ENCODE assay signal across 9 cellular contexts in genomic region chr1:154546264-154547043, GRCh38. TPM values are rescaled to one million over a fixed set of nuclear protein-coding genes. Genes with fewer than 3 reads are reported as not detected.
DNase-seq lines count a peak whose midpoint lies in the region; ATAC-seq, FAIRE-seq and TF ChIP-seq lines count a peak whose summit lies in the region.
"Had no signal": no experiment of that assay in that cellular context is flagged by ENCODE, and none has a peak within 500 bp of the region (broad histone marks: within the 10 kb centered on the region; RNA-seq: fewer than 3 reads in every experiment).

No MANE protein-coding gene starts in this region.

- H3K4me1 ChIP-seq in PC-9 (replicated peaks; ENCODE audit: insufficient read depth) = no peaks in the 10 kb centered on the region

- H3K79me2 ChIP-seq in PC-9 (ENCODE audit: low read depth) = no peaks in the 10 kb centered on the region

- H3K4me3 ChIP-seq in Jurkat, Clone E6-1 (ENCODE audit: low read length) = no peak overlapping the region
- H3K4me3 ChIP-seq in PC-9 (no peak overlapping the region), fibroblast of pulmonary artery (replicated peaks; ENCODE audit: low read depth, low read length) (no peak overlapping the region)

- no peaks in the 10 kb centered on the region; the same call in none of the 2 replicates for H4K20me1 ChIP-seq in PC-9 (ENCODE audit: insufficient read depth)

- no peak overlapping the region for H3K27ac ChIP-seq in PC-9

- no peak for FAIRE-seq in D721Med (lab: Jason Lieb, UNC)

- intact Hi-C loops in PC-9 (cut with micrococcal nuclease; ENCODE audit: unreplicated experiment) = loop anchor here (1.0 to 5.0 kb wide), 4 partner anchors 66 to 360 kb away; partner anchors contain the start of gene IL6R

- POLR2A ChIA-PET in PC-9 (lab: Charles Lee; ENCODE audit: unreplicated experiment) = interaction anchor here (0.6 to 0.8 kb wide), 3 partner anchors 129 to 365 kb away, joined by 3 to 9 read pairs (median 4); no protein-coding TSS in a partner anchor

- H3K9me3 ChIP-seq in PC-9 (ENCODE audit: insufficient read depth, low read depth) = no peaks in the 10 kb centered on the region

- peaks cover 33% of the 10 kb centered on the region for H3K27me3 ChIP-seq in PC-9 (ENCODE audit: insufficient read depth, low read depth)

- no TSS peak for BruUV-seq in PC-9 (replicated peaks; lab: Mats Ljungman, UMichigan)

- H3K4me2 ChIP-seq in PC-9 = no peak overlapping the region

- H3K9me2 ChIP-seq in PC-9 (ENCODE audit: insufficient read depth) = no peaks in the 10 kb centered on the region

- no peak overlapping the region for H2AFZ ChIP-seq in PC-9

- TF ChIP-seq CTCF in D721Med (IDR thresholded peaks at IDR 0.05; ENCODE audit: insufficient read depth, missing control alignments) (peak; percentile 88), PC-9 (conservative IDR thresholded peaks at IDR 0.05) (peak; percentile 85), fibroblast of pulmonary artery (IDR thresholded peaks at IDR 0.05; ENCODE audit: low read length, missing control alignments) (peak; percentile 87)

- H3F3A ChIP-seq in PC-9 (ENCODE audit: insufficient read depth, low read depth) = peaks cover 15% of the 10 kb centered on the region; the same call in 1 of the 2 replicates

- peak; percentile 87 for DNase-seq in D721Med (ENCODE audit: insufficient read length, low spot score)
- DNase-seq in Jurkat, Clone E6-1 (ENCODE audit: low read depth, low spot score) = peak; percentile 19
- DNase-seq in PC-9 = peak; percentile 39 to 66
- DNase-seq in activated T-cell treated with anti-CD3 and anti-CD28 coated beads, Interleukin-2, amount 50 U/mL, for 1 hour = peak; percentile 59
- DNase-seq in fibroblast of pulmonary artery (ENCODE audit: low read depth) = peak; percentile 79
- DNase-seq in nucleus accumbens (lab: John Stamatoyannopoulos, UW) = peak in 36 of 56 donors; percentile 2 to 62 (median 18)

- CTCF ChIA-PET in PC-9 (lab: Charles Lee) = interaction anchor here (0.6 to 1.2 kb wide), 4 partner anchors 66 to 386 kb away, joined by 3 to 12 read pairs (median 4); a partner anchor contains a TSS

- ATAC-seq in GM19328 (IDR thresholded peaks at IDR 0.05; ENCODE audit: unreplicated experiment) (no peak), HG02852 (IDR thresholded peaks at IDR 0.05; ENCODE audit: unreplicated experiment) (no peak)

- peaks cover 11% of the 10 kb centered on the region for H3K36me3 ChIP-seq in PC-9 (ENCODE audit: low read depth)

RNA-seq across cellular contexts. Expression of gene UBE2Q1, which starts 12.0 kb away (rescaled TPM):
- polyA plus RNA-seq in Jurkat, Clone E6-1 (2012; ENCODE audit: insufficient read depth, insufficient read length) = 160 TPM
- total RNA-seq in PC-9 (2021) = 52.8 and 63.3 TPM in 2 replicates

RNA-seq across cellular contexts. Expression of gene CHRNB2, which starts 21.1 kb away (rescaled TPM):
- polyA plus RNA-seq in Jurkat, Clone E6-1 (2012; ENCODE audit: insufficient read depth, insufficient read length) = not detected
- total RNA-seq in PC-9 (2021) = not detected in 2 replicates
- total RNA-seq: T-helper 1 cell treated with Interleukin-12 subunit alpha and Interleukin-12 subunit beta and Interleukin-4 antibody, amounts not matched to agents 30 ng/mL and 1 ng/mL, for 36 hours had no signal

RNA-seq across cellular contexts. Expression of gene SHE, which starts 44.2 kb away (rescaled TPM):
- polyA plus RNA-seq in Jurkat, Clone E6-1 (2012; ENCODE audit: insufficient read depth, insufficient read length) = not detected
- not detected in 2 replicates for total RNA-seq in PC-9 (2021)
- total RNA-seq: T-helper 1 cell treated with Interleukin-12 subunit alpha and Interleukin-12 subunit beta and Interleukin-4 antibody, amounts not matched to agents 30 ng/mL and 1 ng/mL, for 36 hours had no signal

RNA-seq across cellular contexts. Expression of gene TDRD10, which starts 44.4 kb away (rescaled TPM):
- not detected for polyA plus RNA-seq in Jurkat, Clone E6-1 (2012; ENCODE audit: insufficient read depth, insufficient read length)
- not detected in 2 replicates for total RNA-seq in PC-9 (2021)
- total RNA-seq: T-helper 1 cell treated with Interleukin-12 subunit alpha and Interleukin-12 subunit beta and Interleukin-4 antibody, amounts not matched to agents 30 ng/mL and 1 ng/mL, for 36 hours had no signal

Comparison
In these comparisons a context has a peak if more than half of its experiments do, and no peak if none do; other contexts are left out.
1. DNase-seq: peak in every context shown above with its lines; median percentile 87 in D721Med; 79 in fibroblast of pulmonary artery; 59 in activated T-cell treated with anti-CD3 and anti-CD28 coated beads, Interleukin-2, amount 50 U/mL, for 1 hour; 52 in PC-9; 19 in Jurkat, Clone E6-1; 18 in nucleus accumbens.